22 cellular contexts compared by ENCODE assay signal in genomic region chr21:45280969-45281368, GRCh38. TPM values are rescaled to one million over a fixed set of nuclear protein-coding genes. Genes with fewer than 3 reads are reported as not detected.
DNase-seq lines count a peak whose midpoint lies in the region; ATAC-seq, FAIRE-seq and TF ChIP-seq lines count a peak whose summit lies in the region.
"Had no signal": no experiment of that assay in that cellular context is flagged by ENCODE, and none has a peak within 500 bp of the region (broad histone marks: within the 10 kb centered on the region; RNA-seq: fewer than 3 reads in every experiment).

No MANE protein-coding gene starts in this region.

- H3K27me3 ChIP-seq in astrocyte (ENCODE audit: insufficient read depth, low read length) = no peaks in the 10 kb centered on the region
- no peaks in the 10 kb centered on the region for H3K27me3 ChIP-seq in lower lobe of right lung (ENCODE audit: low read depth)
- H3K27me3 ChIP-seq: Peyer's patch had no signal

- H3K4me3 Mint-ChIP-seq in activated T-cell treated with anti-CD3 and anti-CD28 coated beads, Interleukin-2, amount 50 U/mL, for 24 hours = no peak overlapping the region
- H3K4me3 Mint-ChIP-seq in astrocyte (ENCODE audit: unreplicated experiment) (peak overlapping the region; percentile 50), nephron progenitor cell (no peak overlapping the region)
- H3K4me3 Mint-ChIP-seq: CD8-positive, alpha-beta T cell had no signal

- peaks cover 10% of the 10 kb centered on the region for H3K4me1 Mint-ChIP-seq in activated T-cell treated with anti-CD3 and anti-CD28 coated beads, Interleukin-2, amount 50 U/mL, for 24 hours (ENCODE audit: low read depth)
- H3K4me1 Mint-ChIP-seq in astrocyte (ENCODE audit: low read depth, unreplicated experiment) (peaks cover 8% of the 10 kb centered on the region), nephron progenitor cell (peaks cover 12% of the 10 kb centered on the region)

- peaks cover 82% of the 10 kb centered on the region for H4K20me1 ChIP-seq in astrocyte (ENCODE audit: insufficient read depth, low read length)

- intact Hi-C loops in lower lobe of right lung (cut with DNase I) = no loop called here

- no peaks in the 10 kb centered on the region for H3K4me1 ChIP-seq in astrocyte (ENCODE audit: insufficient read depth, low read length)
- H3K4me1 ChIP-seq in lower lobe of right lung = no peaks in the 10 kb centered on the region
- H3K4me1 ChIP-seq: HAP-1, Peyer's patch had no signal

- no peak overlapping the region for H3K9ac ChIP-seq in astrocyte (ENCODE audit: low read length)
- H3K9ac ChIP-seq: GM23248 had no signal

- H3K36me3 ChIP-seq in astrocyte (ENCODE audit: insufficient read depth, low read length) = peaks cover 52% of the 10 kb centered on the region
- H3K36me3 ChIP-seq in lower lobe of right lung = peaks cover 97% of the 10 kb centered on the region

- H2AFZ ChIP-seq in astrocyte (ENCODE audit: low read depth, low read length) = no peak overlapping the region
- H2AFZ ChIP-seq: GM23248 had no signal

- peaks cover 82% of the 10 kb centered on the region for H3K79me2 ChIP-seq in astrocyte (ENCODE audit: insufficient read depth, low read length)

- no peak overlapping the region for H3K27ac Mint-ChIP-seq in activated T-cell treated with anti-CD3 and anti-CD28 coated beads, Interleukin-2, amount 50 U/mL, for 24 hours
- H3K27ac Mint-ChIP-seq in astrocyte (ENCODE audit: unreplicated experiment) = no peak overlapping the region
- peak overlapping the region; percentile 61 for H3K27ac Mint-ChIP-seq in nephron progenitor cell
- H3K27ac Mint-ChIP-seq: CD8-positive, alpha-beta T cell had no signal

- peak; percentile 8 for DNase-seq in activated T-cell treated with anti-CD3 and anti-CD28 coated beads, Interleukin-2, amount 50 U/mL, for 24 hours
- no peak for DNase-seq in activated T-cell treated with anti-CD3 and anti-CD28 coated beads, Interleukin-2, amount 50 U/mL, for 48 hours
- DNase-seq in astrocyte (ENCODE audit: low read depth) = no peak
- peak; percentile 18 for DNase-seq in lower lobe of right lung
- DNase-seq in nephron progenitor cell = no peak
- DNase-seq in NCI-H2081 treated with DMSO at 0.1 percent for 48 hours (lab: John Stamatoyannopoulos, UW) = no peak
- no peak for DNase-seq in NCI-H69 (lab: John Stamatoyannopoulos, UW)
- DNase-seq: 8988T, DND-41, GM23248, KBM-7, NCI-H1092, NCI-H1436, NCI-H187 treated with DMSO at 0.1 percent for 48 hours, NCI-H510A, NCI-H82 had no signal

- H3K9me3 ChIP-seq in astrocyte (ENCODE audit: insufficient read depth, low read depth, low read length) (no peaks in the 10 kb centered on the region), lower lobe of right lung (no peaks in the 10 kb centered on the region)
- H3K9me3 ChIP-seq: HAP-1, Peyer's patch had no signal

- H3K4me3 ChIP-seq in astrocyte (ENCODE audit: insufficient read depth, low read depth, low read length) = no peak overlapping the region
- H3K4me3 ChIP-seq in lower lobe of right lung = no peak overlapping the region
- H3K4me3 ChIP-seq: GM12878, GM23248, HAP-1, Peyer's patch had no signal

- no peaks in the 10 kb centered on the region for H3K9me3 Mint-ChIP-seq in activated T-cell treated with anti-CD3 and anti-CD28 coated beads, Interleukin-2, amount 50 U/mL, for 24 hours
- no peaks in the 10 kb centered on the region for H3K9me3 Mint-ChIP-seq in astrocyte (ENCODE audit: unreplicated experiment)
- no peaks in the 10 kb centered on the region for H3K9me3 Mint-ChIP-seq in nephron progenitor cell
- H3K9me3 Mint-ChIP-seq: CD8-positive, alpha-beta T cell had no signal

- H3K36me3 Mint-ChIP-seq in activated T-cell treated with anti-CD3 and anti-CD28 coated beads, Interleukin-2, amount 50 U/mL, for 24 hours (ENCODE audit: low read depth) = peaks cover 85% of the 10 kb centered on the region
- H3K36me3 Mint-ChIP-seq in astrocyte (ENCODE audit: low read depth, unreplicated experiment) = peaks cover 21% of the 10 kb centered on the region
- H3K36me3 Mint-ChIP-seq in nephron progenitor cell (ENCODE audit: low read depth) = peaks cover 53% of the 10 kb centered on the region

- no peak for TF ChIP-seq CTCF in astrocyte (IDR thresholded peaks at IDR 0.05; ENCODE audit: insufficient read depth, low read depth, low read length)
- no peak for TF ChIP-seq CTCF in lower lobe of right lung (IDR thresholded peaks at IDR 0.05)
- TF ChIP-seq CTCF in nephron progenitor cell (IDR thresholded peaks at IDR 0.05) = no peak

- H3K27ac ChIP-seq in astrocyte (ENCODE audit: low read depth, low read length) = no peak overlapping the region
- H3K27ac ChIP-seq in lower lobe of right lung = no peak overlapping the region
- H3K27ac ChIP-seq: GM23248, Peyer's patch had no signal

- ATAC-seq in lower lobe of right lung (no peak), HG03095 (IDR thresholded peaks at IDR 0.05; ENCODE audit: unreplicated experiment) (no peak)
- ATAC-seq: CD8-positive, alpha-beta T cell; GM12878; Right ventricle myocardium inferior had no signal

- H3K4me2 ChIP-seq in astrocyte (ENCODE audit: low read length) = no peak overlapping the region

- FAIRE-seq in astrocyte (lab: Jason Lieb, UNC) = no peak
- FAIRE-seq: GM12878 had no signal

- no peaks in the 10 kb centered on the region for H3K27me3 Mint-ChIP-seq in activated T-cell treated with anti-CD3 and anti-CD28 coated beads, Interleukin-2, amount 50 U/mL, for 24 hours
- H3K27me3 Mint-ChIP-seq in astrocyte (ENCODE audit: low read depth, unreplicated experiment) = no peaks in the 10 kb centered on the region
- no peaks in the 10 kb centered on the region for H3K27me3 Mint-ChIP-seq in nephron progenitor cell (ENCODE audit: low read depth, poor library complexity)

RNA-seq across cellular contexts. Expression of gene POFUT2, which starts 6.7 kb away (rescaled TPM):
- 109 and 119 TPM in 2 replicates for total RNA-seq in astrocyte
- total RNA-seq in lower lobe of right lung = 29.1 TPM

Comparison
In these comparisons a context has a peak if more than half of its experiments do, and no peak if none do; other contexts are left out.
1. DNase-seq: peak in activated T-cell treated with anti-CD3 and anti-CD28 coated beads, Interleukin-2, amount 50 U/mL, for 24 hours (single experiment) and lower lobe of right lung (single experiment); none in activated T-cell treated with anti-CD3 and anti-CD28 coated beads, Interleukin-2, amount 50 U/mL, for 48 hours (0 of 2), astrocyte (single experiment), nephron progenitor cell (single experiment), NCI-H2081 treated with DMSO at 0.1 percent for 48 hours (single experiment) and NCI-H69 (single experiment).